ENCODE assay signal across 29 cellular contexts in the genomic region with DNA sequence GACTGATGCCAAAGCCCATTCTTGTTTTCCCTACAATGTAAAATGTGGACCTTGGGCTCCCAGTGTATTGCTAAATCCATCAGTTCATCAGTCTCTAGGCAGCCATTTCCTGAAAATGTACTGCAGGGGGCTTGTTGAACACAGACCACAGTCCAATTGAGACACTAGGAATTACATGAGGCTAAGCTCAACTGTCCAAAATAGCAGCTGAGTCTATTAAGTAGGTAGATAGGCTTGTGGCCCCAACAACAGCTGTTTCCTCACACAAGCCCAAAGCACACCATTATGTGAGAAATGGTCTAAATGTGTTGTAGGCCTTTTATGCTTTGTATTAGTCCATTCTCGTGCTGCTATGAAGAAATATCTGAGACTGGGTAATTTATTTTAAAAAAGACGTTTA. TPM values are rescaled to one million over a fixed set of nuclear protein-coding genes. Genes with fewer than 3 reads are reported as not detected.
"Had no signal": no experiment of that assay in that cellular context is flagged by ENCODE, and none has a peak within 500 bp of the region (broad histone marks: within the 10 kb centered on the region; RNA-seq: fewer than 3 reads in every experiment).

No MANE protein-coding gene starts in this region.

- DNase-seq: natural killer cell; occipital lobe; ovary; posterior cingulate gyrus; psoas muscle; right cardiac atrium; right lobe of liver; sigmoid colon; spleen; stimulated activated CD4-positive, alpha-beta T cell treated with anti-CD3 and anti-CD28 coated beads, Interleukin-12 subunit alpha, Interleukin-12 subunit beta, amount 100 ng/mL, for 4 hours; stimulated activated CD4-positive, alpha-beta T cell treated with anti-CD3 and anti-CD28 coated beads, Interleukin-1b, Interleukin-23, amount 100 ng/mL, for 48 hours; stimulated activated CD4-positive, alpha-beta T cell treated with anti-CD3 and anti-CD28 coated beads, Interleukin-4, amount 100 ng/mL, for 1 hour; stimulated activated CD4-positive, alpha-beta T cell treated with anti-CD3 and anti-CD28 coated beads, Interleukin-4, amount 100 ng/mL, for 4 hours; stimulated activated CD8-positive, alpha-beta memory T cell treated with anti-CD3 and anti-CD28 coated beads, Interleukin-4, amount 100 ng/mL, for 48 hours; stimulated activated naive CD4-positive, alpha-beta T cell; stimulated activated naive CD8-positive, alpha-beta T cell treated with anti-CD3 and anti-CD28 coated beads, Interleukin-15, amount 100 ng/mL, for 72 hours; stimulated activated naive CD8-positive, alpha-beta T cell treated with anti-CD3 and anti-CD28 coated beads, Interleukin-15, Interleukin-2, amounts not matched to agents 100 U/mL and 50 U/mL, for 24 hours; substantia nigra; testis; tibial artery; transverse colon; upper lobe of right lung; uterus had no signal

- H2AFZ ChIP-seq: neural progenitor cell, parathyroid adenoma had no signal

- H3K4me3 ChIP-seq: neural progenitor cell, ovary, psoas muscle, right lobe of liver, sigmoid colon, skin epidermis, smooth muscle cell, spleen, suprapubic skin, testis, tibial artery, transverse colon, upper lobe of right lung, uterus had no signal

- H3K9ac ChIP-seq: neural progenitor cell, parathyroid adenoma had no signal

- H3K79me2 ChIP-seq: parathyroid adenoma had no signal

- H3K4me2 ChIP-seq: neural progenitor cell, smooth muscle cell had no signal

- ATAC-seq: natural killer cell; psoas muscle; right cardiac atrium; right lobe of liver; stimulated activated memory B cell treated with anti-CD40 and anti-IgM and Interleukin-4, amounts not matched to agents 10 μg/mL and 1 μg/mL and 100 μg/mL, for 72 hours; stimulated activated naive CD8-positive, alpha-beta T cell treated with anti-CD3 and anti-CD28 coated beads, Interleukin-15, amount 100 ng/mL, for 72 hours; stimulated activated naive CD8-positive, alpha-beta T cell treated with anti-CD3 and anti-CD28 coated beads, Interleukin-15, Interleukin-2, amounts not matched to agents 100 U/mL and 50 U/mL, for 24 hours; upper lobe of right lung had no signal

- H3K27me3 ChIP-seq: neural progenitor cell, ovary, sigmoid colon, suprapubic skin, testis, tibial artery, transverse colon, upper lobe of right lung, uterus had no signal

- H3K27ac ChIP-seq: neural progenitor cell, ovary, parathyroid adenoma, psoas muscle, right lobe of liver, sigmoid colon, skin epidermis, spleen, suprapubic skin, testis, tibial artery, transverse colon, upper lobe of right lung, uterus had no signal

- H3K4me1 ChIP-seq: parathyroid adenoma, psoas muscle, right lobe of liver, sigmoid colon, spleen, suprapubic skin, testis, tibial artery, transverse colon, upper lobe of right lung, uterus had no signal

- H3K36me3 ChIP-seq: neural progenitor cell, ovary, right lobe of liver, sigmoid colon, spleen, suprapubic skin, tibial artery, transverse colon, upper lobe of right lung, uterus had no signal

- H3K9me3 ChIP-seq: ovary, psoas muscle, right lobe of liver, sigmoid colon, spleen, suprapubic skin, testis, tibial artery, transverse colon, upper lobe of right lung, uterus had no signal

RNA-seq across cellular contexts. Expression of gene PAK3, which starts 60.0 kb away (rescaled TPM):
- total RNA-seq: natural killer cell had no signal
